In genomic region chr13:98801626-98802418, GRCh38 we compare ENCODE assay signal across 17 cellular contexts. TPM values are rescaled to one million over a fixed set of nuclear protein-coding genes. Genes with fewer than 3 reads are reported as not detected.
"Had no signal": no experiment of that assay in that cellular context is flagged by ENCODE, and none has a peak within 500 bp of the region (broad histone marks: within the 10 kb centered on the region; RNA-seq: fewer than 3 reads in every experiment).

No MANE protein-coding gene starts in this region.

- H3K4me1 ChIP-seq: foreskin keratinocyte, testis had no signal

- H3K27ac ChIP-seq: foreskin keratinocyte, testis had no signal

- H3K27me3 ChIP-seq: foreskin keratinocyte, testis had no signal

- H3K9me3 ChIP-seq: testis had no signal

- H3K4me3 ChIP-seq: coronary artery, smooth muscle cell, testis had no signal

- DNase-seq: activated CD4-positive, alpha-beta T cell treated with anti-CD3 and anti-CD28 coated beads, Interleukin-2, amount 10 ng/mL, durations not matched to agents 24 days and 14 days; activated CD4-positive, CD25-positive, alpha-beta regulatory T cell; activated CD8-positive, alpha-beta memory T cell treated with anti-CD3 and anti-CD28 coated beads, Interleukin-2, amount 50 U/mL, for 4 hours; activated CD8-positive, alpha-beta T cell treated with anti-CD3 and anti-CD28 coated beads, Interleukin-2, amount 10 ng/mL, durations not matched to agents 7 days and 5 days; activated gamma-delta T cell treated with Interleukin-2 at 50 U/mL for 16 hours; activated naive CD8-positive, alpha-beta T cell treated with anti-CD3 and anti-CD28 coated beads, Interleukin-2, amount 10 ng/mL, durations not matched to agents 7 days and 5 days; activated T-cell treated with anti-CD3 and anti-CD28 coated beads, Interleukin-2, amount 50 U/mL, for 72 hours; effector CD4-positive, alpha-beta T cell; foreskin keratinocyte; left colon; mammary epithelial cell; naive thymus-derived CD8-positive, alpha-beta T cell; testis had no signal

- ATAC-seq: activated CD8-positive, alpha-beta T cell treated with anti-CD3 and anti-CD28 coated beads, Interleukin-2, amount 10 ng/mL, durations not matched to agents 7 days and 5 days; activated T-cell treated with anti-CD3 and anti-CD28 coated beads, Interleukin-2, amount 50 U/mL, for 72 hours; foreskin keratinocyte; naive thymus-derived CD8-positive, alpha-beta T cell had no signal

RNA-seq across cellular contexts. Expression of gene SLC15A1, which starts 49.4 kb away (rescaled TPM):
- total RNA-seq: activated CD4-positive, alpha-beta T cell treated with anti-CD3 and anti-CD28 coated beads, Interleukin-2, amount 10 ng/mL, durations not matched to agents 24 days and 14 days; activated CD8-positive, alpha-beta T cell treated with anti-CD3 and anti-CD28 coated beads, Interleukin-2, amount 10 ng/mL, durations not matched to agents 7 days and 5 days; activated naive CD8-positive, alpha-beta T cell treated with anti-CD3 and anti-CD28 coated beads, Interleukin-2, amount 10 ng/mL, durations not matched to agents 7 days and 5 days; activated T-cell treated with anti-CD3 and anti-CD28 coated beads, Interleukin-2, amount 50 U/mL, for 72 hours; endothelial cell of umbilical vein; mononuclear cell; naive thymus-derived CD8-positive, alpha-beta T cell had no signal
- polyA plus RNA-seq: endothelial cell of umbilical vein; foreskin keratinocyte; naive thymus-derived CD8-positive, alpha-beta T cell had no signal
